Comparison of ENCODE assay signal across 1 cellular context in the genomic region with DNA sequence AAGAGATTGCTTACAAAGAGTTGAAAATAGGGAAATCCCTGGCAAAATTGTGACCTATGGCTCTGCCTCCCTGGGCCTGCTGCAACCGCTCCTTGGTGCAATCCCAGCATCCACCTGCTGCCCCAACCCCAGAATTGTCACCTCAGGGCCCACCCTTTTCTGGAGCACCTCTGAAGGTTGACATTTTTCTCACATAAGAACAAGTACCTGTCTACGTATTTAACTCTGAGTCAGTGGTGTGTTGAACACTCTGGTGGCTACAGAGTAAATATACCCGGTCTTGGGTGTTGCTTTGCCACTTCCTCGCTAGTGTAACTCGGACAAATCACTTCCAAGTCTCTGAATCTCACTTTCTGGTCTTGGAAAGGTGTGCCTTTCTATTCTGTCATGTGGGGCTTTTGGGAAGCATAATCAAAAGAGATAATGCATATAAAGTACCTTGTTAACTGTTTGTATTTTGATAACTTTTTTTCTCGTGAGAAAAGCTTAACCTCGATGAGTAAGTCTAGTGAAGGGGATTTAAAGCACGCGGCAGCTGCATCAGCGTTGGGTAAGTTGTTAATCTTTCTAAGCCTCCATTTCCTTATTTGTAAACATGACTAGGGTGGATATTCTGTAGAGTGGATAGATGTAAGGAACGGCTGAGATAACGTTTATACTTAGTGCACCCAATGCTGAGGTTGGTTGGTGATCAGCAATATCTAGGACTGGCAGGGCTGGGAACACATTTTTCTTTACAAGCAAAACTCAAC.
TF ChIP-seq lines count a peak whose summit lies in the region.

No MANE protein-coding gene starts in this region.

TF ChIP-seq in GM23338, 12 proteins besides CTCF, POLR2A, EP300 and RAD21 (continued from another document):
- TF ChIP-seq, protein P1, sequence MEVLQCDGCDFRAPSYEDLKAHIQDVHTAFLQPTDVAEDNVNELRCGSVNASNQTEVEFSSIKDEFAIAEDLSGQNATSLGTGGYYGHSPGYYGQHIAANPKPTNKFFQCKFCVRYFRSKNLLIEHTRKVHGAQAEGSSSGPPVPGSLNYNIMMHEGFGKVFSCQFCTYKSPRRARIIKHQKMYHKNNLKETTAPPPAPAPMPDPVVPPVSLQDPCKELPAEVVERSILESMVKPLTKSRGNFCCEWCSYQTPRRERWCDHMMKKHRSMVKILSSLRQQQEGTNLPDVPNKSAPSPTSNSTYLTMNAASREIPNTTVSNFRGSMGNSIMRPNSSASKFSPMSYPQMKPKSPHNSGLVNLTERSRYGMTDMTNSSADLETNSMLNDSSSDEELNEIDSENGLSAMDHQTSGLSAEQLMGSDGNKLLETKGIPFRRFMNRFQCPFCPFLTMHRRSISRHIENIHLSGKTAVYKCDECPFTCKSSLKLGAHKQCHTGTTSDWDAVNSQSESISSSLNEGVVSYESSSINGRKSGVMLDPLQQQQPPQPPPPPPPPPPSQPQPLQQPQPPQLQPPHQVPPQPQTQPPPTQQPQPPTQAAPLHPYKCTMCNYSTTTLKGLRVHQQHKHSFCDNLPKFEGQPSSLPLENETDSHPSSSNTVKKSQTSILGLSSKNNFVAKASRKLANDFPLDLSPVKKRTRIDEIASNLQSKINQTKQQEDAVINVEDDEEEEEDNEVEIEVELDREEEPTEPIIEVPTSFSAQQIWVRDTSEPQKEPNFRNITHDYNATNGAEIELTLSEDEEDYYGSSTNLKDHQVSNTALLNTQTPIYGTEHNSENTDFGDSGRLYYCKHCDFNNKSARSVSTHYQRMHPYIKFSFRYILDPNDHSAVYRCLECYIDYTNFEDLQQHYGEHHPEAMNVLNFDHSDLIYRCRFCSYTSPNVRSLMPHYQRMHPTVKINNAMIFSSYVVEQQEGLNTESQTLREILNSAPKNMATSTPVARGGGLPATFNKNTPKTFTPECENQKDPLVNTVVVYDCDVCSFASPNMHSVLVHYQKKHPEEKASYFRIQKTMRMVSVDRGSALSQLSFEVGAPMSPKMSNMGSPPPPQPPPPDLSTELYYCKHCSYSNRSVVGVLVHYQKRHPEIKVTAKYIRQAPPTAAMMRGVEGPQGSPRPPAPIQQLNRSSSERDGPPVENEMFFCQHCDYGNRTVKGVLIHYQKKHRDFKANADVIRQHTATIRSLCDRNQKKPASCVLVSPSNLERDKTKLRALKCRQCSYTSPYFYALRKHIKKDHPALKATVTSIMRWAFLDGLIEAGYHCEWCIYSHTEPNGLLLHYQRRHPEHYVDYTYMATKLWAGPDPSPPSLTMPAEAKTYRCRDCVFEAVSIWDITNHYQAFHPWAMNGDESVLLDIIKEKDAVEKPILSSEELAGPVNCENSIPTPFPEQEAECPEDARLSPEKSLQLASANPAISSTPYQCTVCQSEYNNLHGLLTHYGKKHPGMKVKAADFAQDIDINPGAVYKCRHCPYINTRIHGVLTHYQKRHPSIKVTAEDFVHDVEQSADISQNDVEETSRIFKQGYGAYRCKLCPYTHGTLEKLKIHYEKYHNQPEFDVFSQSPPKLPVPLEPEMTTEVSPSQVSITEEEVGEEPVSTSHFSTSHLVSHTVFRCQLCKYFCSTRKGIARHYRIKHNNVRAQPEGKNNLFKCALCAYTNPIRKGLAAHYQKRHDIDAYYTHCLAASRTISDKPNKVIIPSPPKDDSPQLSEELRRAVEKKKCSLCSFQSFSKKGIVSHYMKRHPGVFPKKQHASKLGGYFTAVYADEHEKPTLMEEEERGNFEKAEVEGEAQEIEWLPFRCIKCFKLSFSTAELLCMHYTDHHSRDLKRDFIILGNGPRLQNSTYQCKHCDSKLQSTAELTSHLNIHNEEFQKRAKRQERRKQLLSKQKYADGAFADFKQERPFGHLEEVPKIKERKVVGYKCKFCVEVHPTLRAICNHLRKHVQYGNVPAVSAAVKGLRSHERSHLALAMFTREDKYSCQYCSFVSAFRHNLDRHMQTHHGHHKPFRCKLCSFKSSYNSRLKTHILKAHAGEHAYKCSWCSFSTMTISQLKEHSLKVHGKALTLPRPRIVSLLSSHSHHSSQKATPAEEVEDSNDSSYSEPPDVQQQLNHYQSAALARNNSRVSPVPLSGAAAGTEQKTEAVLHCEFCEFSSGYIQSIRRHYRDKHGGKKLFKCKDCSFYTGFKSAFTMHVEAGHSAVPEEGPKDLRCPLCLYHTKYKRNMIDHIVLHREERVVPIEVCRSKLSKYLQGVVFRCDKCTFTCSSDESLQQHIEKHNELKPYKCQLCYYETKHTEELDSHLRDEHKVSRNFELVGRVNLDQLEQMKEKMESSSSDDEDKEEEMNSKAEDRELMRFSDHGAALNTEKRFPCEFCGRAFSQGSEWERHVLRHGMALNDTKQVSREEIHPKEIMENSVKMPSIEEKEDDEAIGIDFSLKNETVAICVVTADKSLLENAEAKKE (CRISPR knock-in tag; IDR thresholded peaks at IDR 0.05): no peak
- TF ChIP-seq NANOG (IDR thresholded peaks at IDR 0.05; ENCODE audit: borderline replicate concordance): no peak
- TF ChIP-seq EZH2 (IDR thresholded peaks at IDR 0.05; ENCODE audit: low read depth, unreplicated experiment): no peak
- TF ChIP-seq ZNF331 (CRISPR knock-in tag; IDR thresholded peaks at IDR 0.05; ENCODE audit: low read depth): no peak
- no peak for TF ChIP-seq POLR2AphosphoS5 (IDR thresholded peaks at IDR 0.05; ENCODE audit: low read depth)
- TF ChIP-seq STAT1 (IDR thresholded peaks at IDR 0.05; ENCODE audit: unreplicated experiment): no peak
